ENCODE assay signal across 13 cellular contexts in genomic region chr2:196278491-196278911, GRCh38.
DNase-seq lines count a peak whose midpoint lies in the region; ATAC-seq, FAIRE-seq and TF ChIP-seq lines count a peak whose summit lies in the region.
"Had no signal": no experiment of that assay in that cellular context is flagged by ENCODE, and none has a peak within 500 bp of the region (broad histone marks: within the 10 kb centered on the region; RNA-seq: fewer than 3 reads in every experiment).

No MANE protein-coding gene starts in this region.

- peak overlapping the region; percentile 68 for H3K4me3 Mint-ChIP-seq in activated naive CD4-positive, alpha-beta T cell treated with anti-CD3 and anti-CD28 coated beads, Interleukin-2, amount 50 U/mL, for 24 hours

- H3K27me3 Mint-ChIP-seq in activated naive CD4-positive, alpha-beta T cell treated with anti-CD3 and anti-CD28 coated beads, Interleukin-2, amount 50 U/mL, for 24 hours = no peaks in the 10 kb centered on the region

- H3K14ac ChIP-seq in mesenchymal stem cell (ENCODE audit: low read length in 2 of 2) = no peak overlapping the region

- H4K8ac ChIP-seq in mesenchymal stem cell (ENCODE audit: low read length) = no peak overlapping the region

- no peak overlapping the region for H2BK120ac ChIP-seq in mesenchymal stem cell (ENCODE audit: low read depth, low read length)

- no peak for TF ChIP-seq POLR2A in upper lobe of left lung (IDR thresholded peaks at IDR 0.05)

- no peak overlapping the region for H4K91ac ChIP-seq in mesenchymal stem cell (ENCODE audit: low read length)

- H3K4me2 ChIP-seq in mesenchymal stem cell (ENCODE audit: low read length, poor library complexity, severe bottlenecking) = no peak overlapping the region
- H3K4me2 ChIP-seq: BLaER1 had no signal

- peak overlapping the region; percentile 90 for H3K27ac Mint-ChIP-seq in activated naive CD4-positive, alpha-beta T cell treated with anti-CD3 and anti-CD28 coated beads, Interleukin-2, amount 50 U/mL, for 24 hours

- no peak for FAIRE-seq in RCC 7860 (lab: Jason Lieb, UNC)
- FAIRE-seq: frontal cortex, GM12878 had no signal

- H3K9me3 Mint-ChIP-seq in activated naive CD4-positive, alpha-beta T cell treated with anti-CD3 and anti-CD28 coated beads, Interleukin-2, amount 50 U/mL, for 24 hours = no peaks in the 10 kb centered on the region

- H3K27me3 ChIP-seq in ACC112 (ENCODE audit: insufficient read depth, low read length) (no peaks in the 10 kb centered on the region), mesenchymal stem cell (ENCODE audit: control insufficient read depth in 1 of 2, insufficient read depth in 1 of 2, low read length in 2 of 2) (no peaks in the 10 kb centered on the region), upper lobe of left lung (no peaks in the 10 kb centered on the region), right atrium auricular region (no peaks in the 10 kb centered on the region)
- H3K27me3 ChIP-seq: BLaER1 had no signal

- H3K27ac ChIP-seq in ACC112 (ENCODE audit: low read depth, low read length) = peak overlapping the region; percentile 87
- peak overlapping the region; percentile 7 for H3K27ac ChIP-seq in mesenchymal stem cell (ENCODE audit: low read length, poor library complexity, severe bottlenecking)
- H3K27ac ChIP-seq in upper lobe of left lung = no peak overlapping the region
- no peak overlapping the region for H3K27ac ChIP-seq in right atrium auricular region
- H3K27ac ChIP-seq: BLaER1 had no signal

- H2BK5ac ChIP-seq in mesenchymal stem cell (ENCODE audit: low read depth, low read length, poor library complexity, severe bottlenecking) = no peak overlapping the region

- no peak for ATAC-seq in GM21737 (IDR thresholded peaks at IDR 0.05; ENCODE audit: unreplicated experiment)
- no peak for ATAC-seq in GM18502 (IDR thresholded peaks at IDR 0.05; ENCODE audit: poor library complexity, unreplicated experiment)
- no peak for ATAC-seq in upper lobe of left lung (ENCODE audit: low FRiP score in 2 of 2)
- ATAC-seq: GM12878 had no signal

- DNase-seq in RCC 7860 (ENCODE audit: low spot score) = peak; percentile 81
- peak; percentile 66 for DNase-seq in mesenchymal stem cell
- DNase-seq in upper lobe of left lung = no peak
- no peak for DNase-seq in right atrium auricular region (ENCODE audit: low spot score)
- DNase-seq: midbrain, SIG-M5 had no signal

- H3K9me3 ChIP-seq in mesenchymal stem cell (ENCODE audit: control insufficient read depth, low read length) (no peaks in the 10 kb centered on the region), upper lobe of left lung (no peaks in the 10 kb centered on the region), right atrium auricular region (no peaks in the 10 kb centered on the region)
- H3K9me3 ChIP-seq: BLaER1 had no signal

- no peak overlapping the region for H3K4ac ChIP-seq in mesenchymal stem cell (ENCODE audit: low read depth in 1 of 2, low read length in 2 of 2)

- no peak for TF ChIP-seq EP300 in upper lobe of left lung (IDR thresholded peaks at IDR 0.05)

- H3K36me3 Mint-ChIP-seq in activated naive CD4-positive, alpha-beta T cell treated with anti-CD3 and anti-CD28 coated beads, Interleukin-2, amount 50 U/mL, for 24 hours = no peaks in the 10 kb centered on the region

- WGBS in mesenchymal stem cell = 67% methylated on average over 10 of the region's 10 CpGs
- WGBS in upper lobe of left lung, 2 donors = 90 to 97% methylated on average over 10 of the region's 10 CpGs

- peak overlapping the region in 1 of 2 experiments; percentile 73 for H3K18ac ChIP-seq in mesenchymal stem cell (ENCODE audit: low read depth in 1 of 2, low read length in 2 of 2)

- H3K9ac ChIP-seq in mesenchymal stem cell (ENCODE audit: low read length) = peak overlapping the region; percentile 68
- H3K9ac ChIP-seq: BLaER1 had no signal

- peaks cover 43% of the 10 kb centered on the region for H3K4me1 ChIP-seq in ACC112 (ENCODE audit: control insufficient read depth, insufficient read depth, low read length, unreplicated experiment)
- H3K4me1 ChIP-seq in mesenchymal stem cell (ENCODE audit: control insufficient read depth, insufficient read depth, low read depth, low read length) = peaks cover 9% of the 10 kb centered on the region
- H3K4me1 ChIP-seq in upper lobe of left lung = peaks cover 31 to 33% (median 32%) of the 10 kb centered on the region in 4 donors
- H3K4me1 ChIP-seq in right atrium auricular region = peaks cover 0 to 15% of the 10 kb centered on the region in 2 donors

- no peak overlapping the region for H2AFZ ChIP-seq in ACC112 (ENCODE audit: low read length, unreplicated experiment)
- H2AFZ ChIP-seq in mesenchymal stem cell (ENCODE audit: low read depth, low read length) = no peak overlapping the region

- H2BK12ac ChIP-seq in mesenchymal stem cell (ENCODE audit: low read length in 2 of 2) = no peak overlapping the region

- H2AK5ac ChIP-seq in mesenchymal stem cell (ENCODE audit: low read length, severe bottlenecking) = no peak overlapping the region

- H3K79me1 ChIP-seq in mesenchymal stem cell (replicated peaks; ENCODE audit: low read length, poor library complexity, severe bottlenecking) = no peaks in the 10 kb centered on the region

- TF ChIP-seq CTCF in upper lobe of left lung (IDR thresholded peaks at IDR 0.05) (no peak), right atrium auricular region (IDR thresholded peaks at IDR 0.05) (no peak)

- H3K36me3 ChIP-seq in ACC112 (ENCODE audit: insufficient read depth, low read length) = no peaks in the 10 kb centered on the region
- no peaks in the 10 kb centered on the region for H3K36me3 ChIP-seq in mesenchymal stem cell (ENCODE audit: control insufficient read depth in 1 of 2, insufficient read depth in 2 of 2, low read depth in 1 of 2, low read length in 2 of 2)
- H3K36me3 ChIP-seq in upper lobe of left lung = peaks cover 0 to 15% (median 0%) of the 10 kb centered on the region in 4 donors
- no peaks in the 10 kb centered on the region for H3K36me3 ChIP-seq in right atrium auricular region
- H3K36me3 ChIP-seq: BLaER1 had no signal

- no peaks in the 10 kb centered on the region for H3K79me2 ChIP-seq in ACC112 (ENCODE audit: control insufficient read depth, insufficient read depth, low read length, unreplicated experiment)

- no peak overlapping the region for H3K23ac ChIP-seq in mesenchymal stem cell (ENCODE audit: low read length in 2 of 2)

- no peak overlapping the region for H2BK15ac ChIP-seq in mesenchymal stem cell (ENCODE audit: low read depth, poor library complexity, severe bottlenecking)

- H3K4me3 ChIP-seq in ACC112 (ENCODE audit: low read depth, low read length) (peak overlapping the region; percentile 51), mesenchymal stem cell (ENCODE audit: insufficient read depth in 1 of 2, low read depth in 1 of 2, low read length in 2 of 2) (peak overlapping the region in 1 of 2 experiments; percentile 10), upper lobe of left lung (no peak overlapping the region), right atrium auricular region (no peak overlapping the region)
- H3K4me3 ChIP-seq: BLaER1, GM12878 had no signal

- H3K4me1 Mint-ChIP-seq in activated naive CD4-positive, alpha-beta T cell treated with anti-CD3 and anti-CD28 coated beads, Interleukin-2, amount 50 U/mL, for 24 hours = peaks cover 56% of the 10 kb centered on the region

Comparison
In these comparisons a context has a peak if more than half of its experiments do, and no peak if none do; other contexts are left out.
1. H3K27ac ChIP-seq: peak in ACC112 (single experiment) and mesenchymal stem cell (single experiment); none in upper lobe of left lung (0 of 4) and right atrium auricular region (0 of 2).
2. DNase-seq: peak in RCC 7860 (single experiment) and mesenchymal stem cell (single experiment); none in upper lobe of left lung (0 of 2) and right atrium auricular region (single experiment).